ENCODE assay signal across 1 cellular context in genomic region chr19:18651738-18652137, GRCh38.
A peak's percentile ranks its signal among the peaks of the same experiment; 100 is the strongest.
TF ChIP-seq lines count a peak whose summit lies in the region.

No MANE protein-coding gene starts in this region.

TF ChIP-seq in HEK293, 187 proteins besides CTCF, POLR2A, EP300 and RAD21 (continued from another document):
- TF ChIP-seq ELK4 (IDR thresholded peaks at IDR 0.05; ENCODE audit: borderline replicate concordance, low read depth, low read length) = no peak
- TF ChIP-seq ZBTB11 (tag by site-specific recombination; conservative IDR thresholded peaks at IDR 0.05; ENCODE audit: low read depth) = no peak
- TF ChIP-seq ZNF639 (tag by site-specific recombination; IDR thresholded peaks at IDR 0.05) = no peak
- TF ChIP-seq ZFHX2 (tag by site-specific recombination; conservative IDR thresholded peaks at IDR 0.05) = peak; percentile 45
- TF ChIP-seq ZNF354C (tag by site-specific recombination; IDR thresholded peaks at IDR 0.05; ENCODE audit: borderline replicate concordance, low read depth) = no peak
- peak; percentile 49; the same call in 1 of the 2 replicates for TF ChIP-seq EGR2 (tag by site-specific recombination; IDR thresholded peaks at IDR 0.05; ENCODE audit: low read depth)
- no peak for TF ChIP-seq MEIS1 (CRISPR knock-in tag; IDR thresholded peaks at IDR 0.05; ENCODE audit: borderline replicate concordance)
- TF ChIP-seq ZBTB1 (tag by site-specific recombination; IDR thresholded peaks at IDR 0.05) = no peak
- no peak for TF ChIP-seq ZBTB8A (tag by site-specific recombination; IDR thresholded peaks at IDR 0.05)
- TF ChIP-seq HOXA7 (CRISPR knock-in tag; IDR thresholded peaks at IDR 0.05; ENCODE audit: borderline replicate concordance) = no peak
- no peak for TF ChIP-seq ZNF280C (tag by site-specific recombination; IDR thresholded peaks at IDR 0.05)
- no peak for TF ChIP-seq ZNF280D (tag by site-specific recombination; IDR thresholded peaks at IDR 0.05)
